8 cellular contexts compared by ENCODE assay signal in the genomic region with DNA sequence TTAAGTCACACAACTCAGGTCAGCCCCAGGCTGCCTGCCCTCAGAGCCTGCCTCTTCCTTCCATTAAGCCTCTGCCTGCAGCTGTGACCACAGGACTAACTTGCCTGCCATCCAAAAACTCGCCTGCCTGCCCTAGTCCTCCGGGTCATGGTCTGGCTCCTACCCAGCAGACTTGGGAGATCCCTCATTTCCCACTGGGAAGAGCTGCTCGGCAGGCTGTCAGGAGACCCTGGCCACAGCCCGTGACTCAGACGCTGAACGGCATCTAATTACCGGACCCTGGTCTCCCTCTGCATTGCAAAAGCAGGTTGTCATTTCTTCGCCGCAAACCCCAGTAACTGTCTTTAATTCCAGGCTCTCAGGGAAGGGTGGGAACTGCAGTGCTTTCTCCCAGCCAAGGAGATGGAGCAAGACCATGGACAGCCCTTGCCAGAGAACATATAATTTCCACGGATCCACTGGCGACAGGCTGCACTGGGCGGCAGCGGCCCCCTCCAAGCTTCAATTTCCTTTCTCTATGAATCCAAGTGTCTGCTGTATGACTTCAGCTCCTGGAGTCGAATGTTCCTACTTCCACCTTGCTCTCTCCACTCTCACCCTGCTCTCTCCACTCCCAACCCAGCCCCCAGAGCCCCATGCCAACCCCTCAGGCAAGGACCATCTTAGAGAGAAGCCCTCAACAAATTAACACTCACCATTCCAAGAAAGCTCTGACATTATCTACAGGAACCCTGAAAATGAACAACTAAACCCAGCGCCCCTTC. TPM values are rescaled to one million over a fixed set of nuclear protein-coding genes. Genes with fewer than 3 reads are reported as not detected.
DNase-seq lines count a peak whose midpoint lies in the region; ATAC-seq and TF ChIP-seq lines count a peak whose summit lies in the region.

No MANE protein-coding gene starts in this region.

- no peak for ATAC-seq in activated CD4-positive, CD25-positive, alpha-beta regulatory T cell treated with anti-CD3 and anti-CD28 coated beads, Interleukin-2, amount 50 U/mL, for 24 hours
- no peak for ATAC-seq in effector memory CD8-positive, alpha-beta T cell (replicated peaks)

- peak overlapping the region; percentile 6 for H2AFZ ChIP-seq in neuronal stem cell (ENCODE audit: low read length)

- H3K36me3 ChIP-seq in endodermal cell (ENCODE audit: control insufficient read depth, insufficient read depth, low read length) (no peaks in the 10 kb centered on the region), neuronal stem cell (replicated peaks in 1 of 2; ENCODE audit: control insufficient read depth in 2 of 2, insufficient read depth in 2 of 2, low read length in 2 of 2) (peaks cover 0 to 2% of the 10 kb centered on the region in 2 donors)

- no peak overlapping the region for H2BK12ac ChIP-seq in neuronal stem cell (ENCODE audit: low read length)

- H2BK5ac ChIP-seq in neuronal stem cell (ENCODE audit: low read length), result no peak overlapping the region

- no peak overlapping the region for H3K14ac ChIP-seq in neuronal stem cell (ENCODE audit: low read length)

- H3K27me3 ChIP-seq in endodermal cell (ENCODE audit: control insufficient read depth, insufficient read depth, low read length, poor library complexity, severe bottlenecking), result no peaks in the 10 kb centered on the region
- no peaks in the 10 kb centered on the region for H3K27me3 ChIP-seq in neuronal stem cell (ENCODE audit: control insufficient read depth in 3 of 3, insufficient read depth in 3 of 3, low read depth in 1 of 3, low read length in 3 of 3)

- H2BK120ac ChIP-seq in neuronal stem cell (ENCODE audit: low read depth, low read length), result no peak overlapping the region

- H3K4me3 ChIP-seq in AG10803 (ENCODE audit: low read length) (peak overlapping the region; percentile 31), endodermal cell (ENCODE audit: low read length) (no peak overlapping the region), neuronal stem cell (ENCODE audit: low read length in 2 of 2) (no peak overlapping the region)

- no peaks in the 10 kb centered on the region for H3K27me3 Mint-ChIP-seq in endodermal cell (ENCODE audit: insufficient read depth)
- H3K27me3 Mint-ChIP-seq in activated naive CD8-positive, alpha-beta T cell treated with anti-CD3 and anti-CD28 coated beads for 36 hours, result peaks cover 4% of the 10 kb centered on the region
- peaks cover 37 to 45% of the 10 kb centered on the region in 2 donors for H3K27me3 Mint-ChIP-seq in effector memory CD8-positive, alpha-beta T cell

- WGBS in endodermal cell (ENCODE audit: insufficient coverage in 1 of 2, insufficient read length in 1 of 2), 2 experiments, result 88% methylated on average over 12 to 15 of the region's 15 CpGs
- no CpG with 5 or more reads among the region's 15 CpGs for WGBS in neuronal stem cell (ENCODE audit: extremely low coverage in 2 of 2, insufficient read length in 2 of 2, insufficient replicate concordance in 1 of 2), 2 donors

- H2AK5ac ChIP-seq in neuronal stem cell (ENCODE audit: low read depth, low read length), result no peak overlapping the region

- no peak overlapping the region for H4K8ac ChIP-seq in neuronal stem cell (ENCODE audit: low read depth, low read length)

- H3K9me3 Mint-ChIP-seq in endodermal cell, result no peaks in the 10 kb centered on the region
- H3K9me3 Mint-ChIP-seq in activated naive CD8-positive, alpha-beta T cell treated with anti-CD3 and anti-CD28 coated beads for 36 hours, result no peaks in the 10 kb centered on the region
- H3K9me3 Mint-ChIP-seq in effector memory CD8-positive, alpha-beta T cell, result no peaks in the 10 kb centered on the region

- no peak overlapping the region for H3K27ac Mint-ChIP-seq in endodermal cell
- H3K27ac Mint-ChIP-seq in activated naive CD8-positive, alpha-beta T cell treated with anti-CD3 and anti-CD28 coated beads for 36 hours, result no peak overlapping the region
- no peak overlapping the region for H3K27ac Mint-ChIP-seq in effector memory CD8-positive, alpha-beta T cell

- H3K23ac ChIP-seq in neuronal stem cell (ENCODE audit: low read depth, low read length, poor library complexity), result no peak overlapping the region

- H3K4me3 Mint-ChIP-seq in endodermal cell, result no peak overlapping the region
- no peak overlapping the region for H3K4me3 Mint-ChIP-seq in activated naive CD8-positive, alpha-beta T cell treated with anti-CD3 and anti-CD28 coated beads for 36 hours
- H3K4me3 Mint-ChIP-seq in effector memory CD8-positive, alpha-beta T cell, result peak overlapping the region in 1 of 2 donors; percentile 17

- H3K18ac ChIP-seq in neuronal stem cell (ENCODE audit: low read length), result no peak overlapping the region

- no peak overlapping the region for H3K27ac ChIP-seq in endodermal cell (ENCODE audit: low read depth, low read length)
- no peak overlapping the region for H3K27ac ChIP-seq in neuronal stem cell (replicated peaks; ENCODE audit: low read length)

- H3K9ac ChIP-seq in endodermal cell (ENCODE audit: extremely low read depth, low read length, poor library complexity, severe bottlenecking) (no peak overlapping the region), neuronal stem cell (ENCODE audit: low read depth, low read length, poor library complexity) (no peak overlapping the region)

- H3K4me1 ChIP-seq in endodermal cell (ENCODE audit: control insufficient read depth, insufficient read depth, low read length) (no peaks in the 10 kb centered on the region), neuronal stem cell (ENCODE audit: control insufficient read depth in 2 of 2, insufficient read depth in 1 of 2, low read depth in 1 of 2, low read length in 2 of 2) (peaks cover 0 to 1% of the 10 kb centered on the region in 2 donors)

- H3K9me3 ChIP-seq in endodermal cell (ENCODE audit: control insufficient read depth, low read length), result no peaks in the 10 kb centered on the region
- H3K9me3 ChIP-seq in neuronal stem cell (replicated peaks in 1 of 2; ENCODE audit: control insufficient read depth in 2 of 2, insufficient read depth in 1 of 2, low read depth in 1 of 2, low read length in 2 of 2), result no peaks in the 10 kb centered on the region

- no peak overlapping the region for H3K4ac ChIP-seq in neuronal stem cell (ENCODE audit: low read length)

- DNase-seq in AG10803 (ENCODE audit: low read depth), result peak; percentile 99
- DNase-seq in NOMO-1 treated with DMSO at 0.1 percent for 48 hours (lab: John Stamatoyannopoulos, UW; ENCODE audit: unreplicated experiment), result peak; percentile 63
- peak; percentile 31 for DNase-seq in endodermal cell
- DNase-seq in neuronal stem cell (ENCODE audit: low spot score), result no peak
- no peak for DNase-seq in activated naive CD8-positive, alpha-beta T cell treated with anti-CD3 and anti-CD28 coated beads for 36 hours
- DNase-seq in effector memory CD8-positive, alpha-beta T cell, result no peak
- no peak for DNase-seq in NK-92 treated with Interleukin-12 subunit alpha and Interleukin-12 subunit beta, amount 100 ng/mL, for 24 hours (lab: John Stamatoyannopoulos, UW)

- H3K4me2 ChIP-seq in neuronal stem cell (ENCODE audit: insufficient read depth, low read length, poor library complexity, severe bottlenecking), result no peak overlapping the region

- no peak overlapping the region for H2BK15ac ChIP-seq in neuronal stem cell (ENCODE audit: low read length)

- no peak overlapping the region for H4K91ac ChIP-seq in neuronal stem cell (ENCODE audit: low read depth, low read length, poor library complexity)

- H3K36me3 Mint-ChIP-seq in endodermal cell (ENCODE audit: low read depth), result no peaks in the 10 kb centered on the region
- H3K36me3 Mint-ChIP-seq in activated naive CD8-positive, alpha-beta T cell treated with anti-CD3 and anti-CD28 coated beads for 36 hours, result no peaks in the 10 kb centered on the region
- H3K36me3 Mint-ChIP-seq in effector memory CD8-positive, alpha-beta T cell (ENCODE audit: insufficient read depth), result no peaks in the 10 kb centered on the region

- H3K79me1 ChIP-seq in neuronal stem cell (ENCODE audit: low read depth, low read length), result no peaks in the 10 kb centered on the region

- no peaks in the 10 kb centered on the region for H3K4me1 Mint-ChIP-seq in endodermal cell
- H3K4me1 Mint-ChIP-seq in activated naive CD8-positive, alpha-beta T cell treated with anti-CD3 and anti-CD28 coated beads for 36 hours, result peaks cover 8% of the 10 kb centered on the region
- H3K4me1 Mint-ChIP-seq in effector memory CD8-positive, alpha-beta T cell (ENCODE audit: low read depth in 2 of 2), result no peaks in the 10 kb centered on the region

- TF ChIP-seq CTCF in AG10803 (conservative IDR thresholded peaks at IDR 0.05; ENCODE audit: low read length) (no peak), endodermal cell (conservative IDR thresholded peaks at IDR 0.05) (no peak)

RNA-seq across cellular contexts. Expression of a gene that starts 20.4 kb away (rescaled TPM):
- total RNA-seq in endodermal cell, result under 1 TPM; 0.75 to 1.00 TPM
- 5.8 TPM for polyA plus RNA-seq in endodermal cell (2013, experiment 1 of 2)
- polyA plus RNA-seq in endodermal cell (2013, experiment 2 of 2), result 5.5 TPM
- polyA plus RNA-seq in neuronal stem cell (2013, experiment 1 of 2), result 6.2 TPM
- 6.6 TPM for polyA plus RNA-seq in neuronal stem cell (2013, experiment 2 of 2)
- total RNA-seq in activated naive CD8-positive, alpha-beta T cell treated with anti-CD3 and anti-CD28 coated beads for 36 hours, result under 1 TPM in 1 of 2 experiments, not detected in 1; 0.12 TPM

Comparison
In these comparisons a context has a peak if more than half of its experiments do, and no peak if none do; other contexts are left out.
1. DNase-seq: peak in AG10803 (single experiment), NOMO-1 treated with DMSO at 0.1 percent for 48 hours (single experiment) and endodermal cell (single experiment); none in neuronal stem cell (single experiment), activated naive CD8-positive, alpha-beta T cell treated with anti-CD3 and anti-CD28 coated beads for 36 hours (single experiment), effector memory CD8-positive, alpha-beta T cell (0 of 3) and NK-92 treated with Interleukin-12 subunit alpha and Interleukin-12 subunit beta, amount 100 ng/mL, for 24 hours (single experiment).